ENCODE assay signal across 16 cellular contexts in genomic region chr4:37864786-37865185, GRCh38. TPM values are rescaled to one million over a fixed set of nuclear protein-coding genes. Genes with fewer than 3 reads are reported as not detected.
DNase-seq lines count a peak whose midpoint lies in the region; ATAC-seq and TF ChIP-seq lines count a peak whose summit lies in the region.
"Had no signal": no experiment of that assay in that cellular context is flagged by ENCODE, and none has a peak within 500 bp of the region (broad histone marks: within the 10 kb centered on the region; RNA-seq: fewer than 3 reads in every experiment).

No MANE protein-coding gene starts in this region.

- H3K27me3 ChIP-seq in A673 (replicated peaks; ENCODE audit: insufficient read depth, low read depth, low read length, poor library complexity) (no peaks in the 10 kb centered on the region), psoas muscle (ENCODE audit: insufficient read depth in 3 of 3, low read length in 2 of 3) (no peaks in the 10 kb centered on the region)
- H3K27me3 ChIP-seq: ascending aorta, colonic mucosa, SJSA1 had no signal

- CTCF ChIA-PET in A673 (lab: Charles Lee) = no interaction called here

- intact Hi-C loops in A673 (cut with micrococcal nuclease; ENCODE audit: unreplicated experiment) = no loop called here
- intact Hi-C loops in psoas muscle (cut with DNase I) = no loop called here

- no TSS peak for BruUV-seq in A673 (replicated peaks; lab: Mats Ljungman, UMichigan)

- DNase-seq in CD1c-positive myeloid dendritic cell (ENCODE audit: extremely low spot score) (peak; percentile 92), NOMO-1 (lab: John Stamatoyannopoulos, UW; ENCODE audit: unreplicated experiment in 2 of 2) (peak; percentile 62 to 75), coronary artery (ENCODE audit: low spot score) (no peak), nephron progenitor cell (no peak), A673 (ENCODE audit: low spot score) (no peak), T-helper 9 cell (no peak), NCI-H2081 treated with DMSO at 0.1 percent for 48 hours (lab: John Stamatoyannopoulos, UW) (no peak), psoas muscle (no peak)
- DNase-seq: activated CD4-positive, alpha-beta T cell treated with anti-CD3 and anti-CD28 coated beads, Interleukin-2, amount 10 ng/mL, durations not matched to agents 7 days and 5 days; activated naive CD4-positive, alpha-beta T cell treated with Interleukin-2 at 50 U/mL for 16 hours; colonic mucosa; EL; naive B cell; NCI-H1930 had no signal

- H3K4me1 ChIP-seq in A673 (ENCODE audit: insufficient read depth, low read length, poor library complexity, severe bottlenecking) (no peaks in the 10 kb centered on the region), psoas muscle (no peaks in the 10 kb centered on the region)
- H3K4me1 ChIP-seq: ascending aorta, colonic mucosa, SJSA1 had no signal

- no peak for TF ChIP-seq CTCF in coronary artery (IDR thresholded peaks at IDR 0.05)
- TF ChIP-seq CTCF in nephron progenitor cell (IDR thresholded peaks at IDR 0.05) = no peak
- no peak for TF ChIP-seq CTCF in A673 (conservative IDR thresholded peaks at IDR 0.05; ENCODE audit: low read depth, low read length)
- no peak for TF ChIP-seq CTCF in psoas muscle (IDR thresholded peaks at IDR 0.05)

- no peak for ATAC-seq in psoas muscle

- peaks cover 34% of the 10 kb centered on the region for H3K36me3 Mint-ChIP-seq in nephron progenitor cell (ENCODE audit: low read depth)

- H3K9me3 Mint-ChIP-seq in nephron progenitor cell = peaks cover 4% of the 10 kb centered on the region
- H3K9me3 Mint-ChIP-seq: activated CD4-positive, alpha-beta T cell treated with anti-CD3 and anti-CD28 coated beads, Interleukin-2, amount 10 ng/mL, durations not matched to agents 7 days and 5 days; naive B cell had no signal

- H3K27me3 Mint-ChIP-seq in nephron progenitor cell (ENCODE audit: low read depth, poor library complexity) = no peaks in the 10 kb centered on the region
- H3K27me3 Mint-ChIP-seq: activated CD4-positive, alpha-beta T cell treated with anti-CD3 and anti-CD28 coated beads, Interleukin-2, amount 10 ng/mL, durations not matched to agents 7 days and 5 days; naive B cell had no signal

- H3K27ac ChIP-seq in coronary artery = peak overlapping the region; percentile 48 to 84
- H3K27ac ChIP-seq in A673 (ENCODE audit: low read depth, low read length, poor library complexity, severe bottlenecking) = no peak overlapping the region
- H3K27ac ChIP-seq in psoas muscle = no peak overlapping the region
- H3K27ac ChIP-seq: ascending aorta, colonic mucosa, SJSA1 had no signal

- H3K4me3 ChIP-seq in coronary artery (no peak overlapping the region), A673 (ENCODE audit: low read depth, low read length, poor library complexity, severe bottlenecking) (no peak overlapping the region), psoas muscle (no peak overlapping the region)
- H3K4me3 ChIP-seq: ascending aorta, colonic mucosa, SJSA1 had no signal

- H3K36me3 ChIP-seq in A673 (ENCODE audit: insufficient read depth, low read length, poor library complexity, severe bottlenecking) (peaks cover 8% of the 10 kb centered on the region), psoas muscle (ENCODE audit: insufficient read depth in 1 of 2, low read depth in 1 of 2) (peaks cover 0 to 6% of the 10 kb centered on the region in 2 donors)
- H3K36me3 ChIP-seq: colonic mucosa, SJSA1 had no signal

- H3K4me3 Mint-ChIP-seq in nephron progenitor cell = no peak overlapping the region
- H3K4me3 Mint-ChIP-seq: activated CD4-positive, alpha-beta T cell treated with anti-CD3 and anti-CD28 coated beads, Interleukin-2, amount 10 ng/mL, durations not matched to agents 7 days and 5 days had no signal

- no peaks in the 10 kb centered on the region for H3K9me3 ChIP-seq in A673 (ENCODE audit: low read depth, low read length, poor library complexity, severe bottlenecking)
- H3K9me3 ChIP-seq in psoas muscle = no peaks in the 10 kb centered on the region
- H3K9me3 ChIP-seq: ascending aorta, colonic mucosa, SJSA1 had no signal

- POLR2A ChIA-PET in A673 (lab: Charles Lee; ENCODE audit: low non-redundant PET) = no interaction called here

- peaks cover 7% of the 10 kb centered on the region for H3K4me1 Mint-ChIP-seq in nephron progenitor cell
- H3K4me1 Mint-ChIP-seq: activated CD4-positive, alpha-beta T cell treated with anti-CD3 and anti-CD28 coated beads, Interleukin-2, amount 10 ng/mL, durations not matched to agents 7 days and 5 days had no signal

- 74 to 80% (median 77%) methylated on average over 4 of the region's 4 CpGs for WGBS in psoas muscle, 3 donors

- H3K27ac Mint-ChIP-seq in nephron progenitor cell = peak overlapping the region; percentile 63
- H3K27ac Mint-ChIP-seq: activated CD4-positive, alpha-beta T cell treated with anti-CD3 and anti-CD28 coated beads, Interleukin-2, amount 10 ng/mL, durations not matched to agents 7 days and 5 days had no signal

RNA-seq across cellular contexts. Expression of gene TBC1D1, which starts 26.1 kb away (rescaled TPM):
- 42.6 and 54.0 TPM in 2 replicates for total RNA-seq in A673 (2021)
- 100 to 1,000 TPM in 1 of 4 donors, 10 to 100 TPM in 3; 37.1 to 120 (median 40.6) TPM for total RNA-seq in psoas muscle
- polyA plus RNA-seq in psoas muscle = 100 to 1,000 TPM in 1 of 3 donors, 10 to 100 TPM in 2; 18.1 to 130 (median 71.7) TPM

RNA-seq across cellular contexts. Expression of gene PGM2, which starts 38.3 kb away (rescaled TPM):
- total RNA-seq in A673 (2021) (27.4 and 31.0 TPM in 2 replicates), psoas muscle (1 to 10 TPM; 2.5 to 4.7 (median 4.0) TPM)
- 1 to 10 TPM; 1.1 to 1.8 (median 1.4) TPM for polyA plus RNA-seq in psoas muscle

Comparison
In these comparisons a context has a peak if more than half of its experiments do, and no peak if none do; other contexts are left out.
1. DNase-seq: peak in CD1c-positive myeloid dendritic cell (single experiment) and NOMO-1 (2 of 2); none in coronary artery (single experiment), nephron progenitor cell (single experiment), A673 (single experiment), T-helper 9 cell (single experiment), NCI-H2081 treated with DMSO at 0.1 percent for 48 hours (single experiment) and psoas muscle (0 of 2).
2. H3K27ac ChIP-seq: peak in coronary artery (2 of 2); none in A673 (single experiment) and psoas muscle (single experiment).